In the genomic region with DNA sequence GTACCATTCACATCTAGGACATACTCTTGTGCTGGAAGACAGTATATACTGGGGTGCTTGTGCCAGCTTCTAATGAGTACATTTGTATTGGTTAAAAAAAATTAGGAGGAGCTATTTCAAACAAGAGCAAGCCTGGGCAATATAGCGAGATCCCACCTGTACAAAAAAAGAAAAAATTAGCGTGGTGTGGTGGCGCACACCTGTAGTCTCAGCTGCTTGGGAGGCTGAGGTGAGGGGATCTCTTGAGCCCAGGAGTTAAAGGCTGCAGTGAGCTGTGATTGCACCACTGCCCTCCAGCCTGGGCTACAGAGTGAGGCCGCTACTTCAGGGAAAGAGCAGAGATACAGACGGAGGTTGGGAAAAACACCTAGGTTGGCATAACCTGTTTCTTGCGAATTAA, we compare ENCODE assay signal across 1 cellular context.
TF ChIP-seq lines count a peak whose summit lies in the region.

No MANE protein-coding gene starts in this region.

TF ChIP-seq in HepG2, 621 proteins besides CTCF, POLR2A, EP300 and RAD21 (continued from another document):
- TF ChIP-seq, protein P1, sequence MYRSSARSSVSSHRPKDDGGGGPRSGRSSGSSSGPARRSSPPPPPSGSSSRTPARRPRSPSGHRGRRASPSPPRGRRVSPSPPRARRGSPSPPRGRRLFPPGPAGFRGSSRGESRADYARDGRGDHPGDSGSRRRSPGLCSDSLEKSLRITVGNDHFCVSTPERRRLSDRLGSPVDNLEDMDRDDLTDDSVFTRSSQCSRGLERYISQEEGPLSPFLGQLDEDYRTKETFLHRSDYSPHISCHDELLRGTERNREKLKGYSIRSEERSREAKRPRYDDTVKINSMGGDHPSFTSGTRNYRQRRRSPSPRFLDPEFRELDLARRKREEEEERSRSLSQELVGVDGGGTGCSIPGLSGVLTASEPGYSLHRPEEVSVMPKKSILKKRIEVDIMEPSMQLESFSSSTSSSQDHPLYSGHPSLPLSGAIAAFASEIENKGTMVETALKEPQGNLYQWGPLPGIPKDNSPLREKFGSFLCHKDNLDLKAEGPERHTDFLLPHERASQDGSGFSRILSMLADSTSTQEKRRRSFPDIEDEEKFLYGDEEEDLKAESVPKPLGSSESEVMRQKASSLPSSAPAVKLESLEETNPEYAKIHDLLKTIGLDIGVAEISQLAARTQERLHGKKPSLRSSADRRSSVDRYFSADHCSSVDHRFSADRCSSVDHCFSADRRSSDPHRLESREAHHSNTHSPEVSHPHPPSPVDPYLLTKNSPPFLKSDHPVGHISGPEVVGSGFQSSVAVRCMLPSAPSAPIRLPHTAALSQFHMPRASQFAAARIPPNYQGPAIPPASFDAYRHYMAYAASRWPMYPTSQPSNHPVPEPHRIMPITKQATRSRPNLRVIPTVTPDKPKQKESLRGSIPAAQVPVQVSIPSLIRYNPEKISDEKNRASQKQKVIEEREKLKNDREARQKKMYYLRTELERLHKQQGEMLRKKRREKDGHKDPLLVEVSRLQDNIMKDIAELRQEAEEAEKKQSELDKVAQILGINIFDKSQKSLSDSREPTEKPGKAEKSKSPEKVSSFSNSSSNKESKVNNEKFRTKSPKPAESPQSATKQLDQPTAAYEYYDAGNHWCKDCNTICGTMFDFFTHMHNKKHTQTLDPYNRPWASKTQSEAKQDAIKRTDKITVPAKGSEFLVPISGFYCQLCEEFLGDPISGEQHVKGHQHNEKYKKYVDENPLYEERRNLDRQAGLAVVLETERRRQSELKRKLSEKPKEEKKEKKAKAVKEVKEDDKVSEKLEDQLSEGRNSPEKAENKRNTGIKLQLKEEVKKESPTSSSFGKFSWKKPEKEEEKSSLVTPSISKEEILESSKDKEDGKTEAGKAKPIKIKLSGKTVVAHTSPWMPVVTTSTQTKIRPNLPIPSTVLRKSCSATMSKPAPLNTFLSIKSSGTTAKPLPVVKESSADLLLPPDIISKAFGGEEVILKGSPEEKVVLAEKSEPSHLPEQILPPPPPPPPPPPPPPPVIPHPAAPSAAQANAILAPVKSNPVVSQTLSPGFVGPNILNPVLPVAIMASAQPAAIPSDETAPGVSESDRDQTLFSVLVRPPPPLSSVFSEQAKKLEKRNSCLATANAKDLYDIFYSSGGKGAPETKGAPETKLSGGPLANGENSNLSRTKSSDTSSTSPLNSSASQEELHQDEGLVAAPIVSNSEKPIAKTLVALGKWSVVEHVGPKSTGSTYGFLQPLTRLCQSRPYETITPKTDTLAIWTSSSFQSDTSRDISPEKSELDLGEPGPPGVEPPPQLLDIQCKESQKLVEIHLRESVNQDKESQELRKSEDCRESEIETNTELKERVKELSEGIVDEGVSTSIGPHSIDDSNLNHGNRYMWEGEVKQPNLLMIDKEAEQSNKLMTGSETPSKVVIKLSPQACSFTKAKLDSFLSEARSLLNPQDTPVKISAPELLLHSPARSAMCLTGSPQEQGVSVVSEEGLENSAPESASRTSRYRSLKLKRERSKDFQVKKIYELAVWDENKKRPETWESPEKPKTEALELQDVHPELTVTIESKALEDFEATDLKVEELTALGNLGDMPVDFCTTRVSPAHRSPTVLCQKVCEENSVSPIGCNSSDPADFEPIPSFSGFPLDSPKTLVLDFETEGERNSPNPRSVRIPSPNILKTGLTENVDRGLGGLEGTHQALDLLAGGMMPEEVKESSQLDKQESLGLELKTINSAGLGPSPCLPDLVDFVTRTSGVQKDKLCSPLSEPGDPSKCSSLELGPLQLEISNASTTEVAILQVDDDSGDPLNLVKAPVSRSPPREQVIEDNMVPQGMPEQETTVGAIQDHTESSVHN (CRISPR knock-in tag; IDR thresholded peaks at IDR 0.05), result no peak
- TF ChIP-seq ZBTB38 (CRISPR knock-in tag; IDR thresholded peaks at IDR 0.05) (peak; percentile 46; the same call in 1 of the 2 replicates), ZSCAN21 (CRISPR knock-in tag; IDR thresholded peaks at IDR 0.05; ENCODE audit: borderline replicate concordance) (0 out of 2 replicates have a peak, but pooled peaks have one; percentile 14), ZNF30 (CRISPR knock-in tag; IDR thresholded peaks at IDR 0.05) (no peak), ZNF878 (CRISPR knock-in tag; IDR thresholded peaks at IDR 0.05) (0 out of 2 replicates have a peak, but pooled peaks have one; percentile 32), KDM1A (CRISPR knock-in tag; IDR thresholded peaks at IDR 0.05) (0 out of 2 replicates have a peak, but pooled peaks have one; percentile 51), ZNF557 (CRISPR knock-in tag; IDR thresholded peaks at IDR 0.05) (no peak), ZNF343 (CRISPR knock-in tag; IDR thresholded peaks at IDR 0.05) (no peak), CEBPB (IDR thresholded peaks at IDR 0.05; ENCODE audit: borderline replicate concordance, low read depth, low read length) (peak; percentile 42; the same call in 1 of the 2 replicates), POGZ (CRISPR knock-in tag; IDR thresholded peaks at IDR 0.05) (peak; percentile 39; the same call in 1 of the 2 replicates), JUND (CRISPR knock-in tag; IDR thresholded peaks at IDR 0.05) (peak; percentile 49; the same call in 1 of the 2 replicates), ARHGAP35 (CRISPR knock-in tag; IDR thresholded peaks at IDR 0.05; ENCODE audit: borderline replicate concordance) (no peak), ZNF292 (CRISPR knock-in tag; IDR thresholded peaks at IDR 0.05; ENCODE audit: borderline replicate concordance, low read depth) (0 out of 2 replicates have a peak, but pooled peaks have one; percentile 10), ZNF792 (CRISPR knock-in tag; IDR thresholded peaks at IDR 0.05) (no peak), ZNF121 (CRISPR knock-in tag; IDR thresholded peaks at IDR 0.05) (peak; percentile 94), ADNP (CRISPR knock-in tag; IDR thresholded peaks at IDR 0.05) (0 out of 2 replicates have a peak, but pooled peaks have one; percentile 58), ZNF460 (CRISPR knock-in tag; IDR thresholded peaks at IDR 0.05; ENCODE audit: borderline replicate concordance) (peak; percentile 98)
- TF ChIP-seq, protein P2, sequence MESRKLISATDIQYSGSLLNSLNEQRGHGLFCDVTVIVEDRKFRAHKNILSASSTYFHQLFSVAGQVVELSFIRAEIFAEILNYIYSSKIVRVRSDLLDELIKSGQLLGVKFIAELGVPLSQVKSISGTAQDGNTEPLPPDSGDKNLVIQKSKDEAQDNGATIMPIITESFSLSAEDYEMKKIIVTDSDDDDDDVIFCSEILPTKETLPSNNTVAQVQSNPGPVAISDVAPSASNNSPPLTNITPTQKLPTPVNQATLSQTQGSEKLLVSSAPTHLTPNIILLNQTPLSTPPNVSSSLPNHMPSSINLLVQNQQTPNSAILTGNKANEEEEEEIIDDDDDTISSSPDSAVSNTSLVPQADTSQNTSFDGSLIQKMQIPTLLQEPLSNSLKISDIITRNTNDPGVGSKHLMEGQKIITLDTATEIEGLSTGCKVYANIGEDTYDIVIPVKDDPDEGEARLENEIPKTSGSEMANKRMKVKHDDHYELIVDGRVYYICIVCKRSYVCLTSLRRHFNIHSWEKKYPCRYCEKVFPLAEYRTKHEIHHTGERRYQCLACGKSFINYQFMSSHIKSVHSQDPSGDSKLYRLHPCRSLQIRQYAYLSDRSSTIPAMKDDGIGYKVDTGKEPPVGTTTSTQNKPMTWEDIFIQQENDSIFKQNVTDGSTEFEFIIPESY (CRISPR knock-in tag; IDR thresholded peaks at IDR 0.05), result peak; percentile 81
- TF ChIP-seq, protein P3, sequence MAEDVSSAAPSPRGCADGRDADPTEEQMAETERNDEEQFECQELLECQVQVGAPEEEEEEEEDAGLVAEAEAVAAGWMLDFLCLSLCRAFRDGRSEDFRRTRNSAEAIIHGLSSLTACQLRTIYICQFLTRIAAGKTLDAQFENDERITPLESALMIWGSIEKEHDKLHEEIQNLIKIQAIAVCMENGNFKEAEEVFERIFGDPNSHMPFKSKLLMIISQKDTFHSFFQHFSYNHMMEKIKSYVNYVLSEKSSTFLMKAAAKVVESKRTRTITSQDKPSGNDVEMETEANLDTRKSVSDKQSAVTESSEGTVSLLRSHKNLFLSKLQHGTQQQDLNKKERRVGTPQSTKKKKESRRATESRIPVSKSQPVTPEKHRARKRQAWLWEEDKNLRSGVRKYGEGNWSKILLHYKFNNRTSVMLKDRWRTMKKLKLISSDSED (CRISPR knock-in tag; IDR thresholded peaks at IDR 0.05), result 0 out of 2 replicates have a peak, but pooled peaks have one; percentile 31
TF ChIP-seq in HepG2: peak in this region for 16.
